Comparison of ENCODE assay signal across 14 cellular contexts in genomic region chr2:217980036-217980435, GRCh38. TPM values are rescaled to one million over a fixed set of nuclear protein-coding genes. Genes with fewer than 3 reads are reported as not detected.
DNase-seq lines count a peak whose midpoint lies in the region; ATAC-seq and TF ChIP-seq lines count a peak whose summit lies in the region.
"Had no signal": no experiment of that assay in that cellular context is flagged by ENCODE, and none has a peak within 500 bp of the region (broad histone marks: within the 10 kb centered on the region; RNA-seq: fewer than 3 reads in every experiment).

No MANE protein-coding gene starts in this region.

- H3K4me1 ChIP-seq in Peyer's patch (peaks cover 0 to 17% (median 0%) of the 10 kb centered on the region in 4 donors), transverse colon (peaks cover 0 to 23% (median 10%) of the 10 kb centered on the region in 4 donors)

- no peaks in the 10 kb centered on the region for H3K9me3 Mint-ChIP-seq in nephron progenitor cell
- no peaks in the 10 kb centered on the region for H3K9me3 Mint-ChIP-seq in activated CD8-positive, alpha-beta T cell treated with anti-CD3 and anti-CD28 coated beads, Interleukin-2, amount 10 ng/mL, durations not matched to agents 7 days and 5 days (ENCODE audit: insufficient read depth)

- H3K27me3 ChIP-seq in Peyer's patch (no peaks in the 10 kb centered on the region), transverse colon (no peaks in the 10 kb centered on the region)
- H3K27me3 ChIP-seq: BLaER1 treated with 17β-estradiol and CSF1 and Interleukin-3, amounts not matched to agents 10 nM and 100 nM had no signal

- no peak for TF ChIP-seq EP300 in transverse colon (IDR thresholded peaks at IDR 0.05; ENCODE audit: low read depth)

- H3K4me1 Mint-ChIP-seq in nephron progenitor cell = peaks cover 22% of the 10 kb centered on the region
- no peaks in the 10 kb centered on the region for H3K4me1 Mint-ChIP-seq in activated CD8-positive, alpha-beta T cell treated with anti-CD3 and anti-CD28 coated beads, Interleukin-2, amount 10 ng/mL, durations not matched to agents 7 days and 5 days (ENCODE audit: low read depth)

- peaks cover 14% of the 10 kb centered on the region for H3K27me3 Mint-ChIP-seq in nephron progenitor cell (ENCODE audit: low read depth, poor library complexity)
- no peaks in the 10 kb centered on the region for H3K27me3 Mint-ChIP-seq in activated CD8-positive, alpha-beta T cell treated with anti-CD3 and anti-CD28 coated beads, Interleukin-2, amount 10 ng/mL, durations not matched to agents 7 days and 5 days (ENCODE audit: low read depth)

- peak overlapping the region in 3 of 4 donors; percentile 58 to 86 (median 71) for H3K27ac ChIP-seq in Peyer's patch
- peak overlapping the region; percentile 75 to 90 (median 82) for H3K27ac ChIP-seq in transverse colon
- H3K27ac ChIP-seq: BLaER1 treated with 17β-estradiol and CSF1 and Interleukin-3, amounts not matched to agents 10 nM and 100 nM had no signal

- CTCF ChIA-PET in activated CD8-positive, alpha-beta T cell treated with anti-CD3 and anti-CD28 coated beads, Interleukin-2, amount 10 ng/mL, durations not matched to agents 7 days and 5 days (lab: Charles Lee) = no interaction called here

- TF ChIP-seq POLR2A in Peyer's patch (IDR thresholded peaks at IDR 0.05) (no peak), transverse colon (IDR thresholded peaks at IDR 0.05) (no peak)

- POLR2A ChIA-PET in activated CD8-positive, alpha-beta T cell treated with anti-CD3 and anti-CD28 coated beads, Interleukin-2, amount 10 ng/mL, durations not matched to agents 7 days and 5 days (lab: Charles Lee) = no interaction called here

- no peak overlapping the region for H3K27ac Mint-ChIP-seq in nephron progenitor cell
- H3K27ac Mint-ChIP-seq in activated CD8-positive, alpha-beta T cell treated with anti-CD3 and anti-CD28 coated beads, Interleukin-2, amount 10 ng/mL, durations not matched to agents 7 days and 5 days = no peak overlapping the region
- H3K27ac Mint-ChIP-seq: naive thymus-derived CD8-positive, alpha-beta T cell had no signal

- H3K9me3 ChIP-seq in Peyer's patch (no peaks in the 10 kb centered on the region), transverse colon (no peaks in the 10 kb centered on the region)

- TF ChIP-seq CTCF in Peyer's patch (IDR thresholded peaks at IDR 0.05) = no peak
- TF ChIP-seq CTCF in nephron progenitor cell (IDR thresholded peaks at IDR 0.05) = no peak
- TF ChIP-seq CTCF in transverse colon (IDR thresholded peaks at IDR 0.05) = no peak

- peak in 2 of 3 donors; percentile 48 to 54 for DNase-seq in Peyer's patch
- no peak for DNase-seq in Right ventricle myocardium superior
- DNase-seq in nephron progenitor cell = no peak
- DNase-seq in transverse colon = peak; percentile 35
- DNase-seq in H4 (ENCODE audit: low spot score) = no peak
- no peak for DNase-seq in T-helper 1 cell
- no peak for DNase-seq in activated CD8-positive, alpha-beta T cell treated with anti-CD3 and anti-CD28 coated beads, Interleukin-2, amount 10 ng/mL, durations not matched to agents 7 days and 5 days
- DNase-seq in epidermal melanocyte (ENCODE audit: insufficient read length, low spot score) = no peak
- DNase-seq: amniotic stem cell; Karpas-422; naive thymus-derived CD8-positive, alpha-beta T cell; NCI-H510A; PC-3 had no signal

- peak; percentile 7 for ATAC-seq in Right ventricle myocardium superior (ENCODE audit: poor library complexity)
- ATAC-seq in activated CD8-positive, alpha-beta T cell treated with anti-CD3 and anti-CD28 coated beads, Interleukin-2, amount 10 ng/mL, durations not matched to agents 7 days and 5 days = no peak
- ATAC-seq: naive thymus-derived CD8-positive, alpha-beta T cell; PC-3 had no signal

- in situ Hi-C loops in transverse colon (cut with MboI; ENCODE audit: low pct_ligation_motif_present in 1 of 4, low pct_unique_long_range_greater_than_20kb in 1 of 4, low sequenced_read_pairs in 3 of 4) = loop anchor here in 3 of 4 donors (10.0 to 25.0 kb wide), 4 partner anchors 75 to 193 kb away; no protein-coding TSS in a partner anchor

- H3K4me3 Mint-ChIP-seq in nephron progenitor cell = peak overlapping the region; percentile 62
- H3K4me3 Mint-ChIP-seq in activated CD8-positive, alpha-beta T cell treated with anti-CD3 and anti-CD28 coated beads, Interleukin-2, amount 10 ng/mL, durations not matched to agents 7 days and 5 days = no peak overlapping the region
- H3K4me3 Mint-ChIP-seq: naive thymus-derived CD8-positive, alpha-beta T cell had no signal

- H3K36me3 ChIP-seq in Peyer's patch = no peaks in the 10 kb centered on the region
- no peaks in the 10 kb centered on the region for H3K36me3 ChIP-seq in transverse colon

- WGBS in transverse colon (ENCODE audit: low coverage in 1 of 2), 2 donors = 17 to 62% methylated on average over 1 to 5 of the region's 5 CpGs

- H3K4me3 ChIP-seq in Peyer's patch = no peak overlapping the region
- no peak overlapping the region for H3K4me3 ChIP-seq in transverse colon
- H3K4me3 ChIP-seq: BLaER1 treated with 17β-estradiol and CSF1 and Interleukin-3, amounts not matched to agents 10 nM and 100 nM had no signal

- intact Hi-C loops in Right ventricle myocardium superior (cut with DNase I) (no loop called here), transverse colon (cut with DNase I; ENCODE audit: low total_unique reads) (no loop called here)

- H3K36me3 Mint-ChIP-seq in nephron progenitor cell (ENCODE audit: low read depth) = peaks cover 6% of the 10 kb centered on the region
- no peaks in the 10 kb centered on the region for H3K36me3 Mint-ChIP-seq in activated CD8-positive, alpha-beta T cell treated with anti-CD3 and anti-CD28 coated beads, Interleukin-2, amount 10 ng/mL, durations not matched to agents 7 days and 5 days (ENCODE audit: low read depth)
- H3K36me3 Mint-ChIP-seq: naive thymus-derived CD8-positive, alpha-beta T cell had no signal

RNA-seq across cellular contexts. Expression of gene TNS1, which starts 22.8 kb away (rescaled TPM):
- total RNA-seq in Peyer's patch (100 to 1,000 TPM in 2 of 4 donors, 10 to 100 TPM in 2; 23.1 to 156 (median 81.1) TPM), Right ventricle myocardium superior (722 TPM), transverse colon (100 to 1,000 TPM; 101 to 487 (median 231) TPM)
- total RNA-seq in H4 (2014; rRNA removed; shearing (Covaris generic)) = 0.45 and 0.74 TPM in 2 replicates
- total RNA-seq in activated CD8-positive, alpha-beta T cell treated with anti-CD3 and anti-CD28 coated beads, Interleukin-2, amount 10 ng/mL, durations not matched to agents 7 days and 5 days = 10 to 100 TPM; 28.9 to 29.8 TPM

Comparison
In these comparisons a context has a peak if more than half of its experiments do, and no peak if none do; other contexts are left out.
1. DNase-seq: peak in Peyer's patch (2 of 3) and transverse colon (single experiment); none in Right ventricle myocardium superior (single experiment), nephron progenitor cell (single experiment), H4 (single experiment), T-helper 1 cell (0 of 5), activated CD8-positive, alpha-beta T cell treated with anti-CD3 and anti-CD28 coated beads, Interleukin-2, amount 10 ng/mL, durations not matched to agents 7 days and 5 days (single experiment) and epidermal melanocyte (single experiment).
2. RNA of gene TNS1, which starts 22.8 kb away (total RNA-seq): 722 TPM in Right ventricle myocardium superior (single experiment), 101 to 487 TPM in transverse colon, 23.1 to 156 TPM in Peyer's patch and 28.9 to 29.8 TPM in activated CD8-positive, alpha-beta T cell treated with anti-CD3 and anti-CD28 coated beads, Interleukin-2, amount 10 ng/mL, durations not matched to agents 7 days and 5 days; 0.45 to 0.74 TPM in H4; every median in the first group is over 10 times any median in the second.